1 cellular context compared by ENCODE assay signal in the genomic region with DNA sequence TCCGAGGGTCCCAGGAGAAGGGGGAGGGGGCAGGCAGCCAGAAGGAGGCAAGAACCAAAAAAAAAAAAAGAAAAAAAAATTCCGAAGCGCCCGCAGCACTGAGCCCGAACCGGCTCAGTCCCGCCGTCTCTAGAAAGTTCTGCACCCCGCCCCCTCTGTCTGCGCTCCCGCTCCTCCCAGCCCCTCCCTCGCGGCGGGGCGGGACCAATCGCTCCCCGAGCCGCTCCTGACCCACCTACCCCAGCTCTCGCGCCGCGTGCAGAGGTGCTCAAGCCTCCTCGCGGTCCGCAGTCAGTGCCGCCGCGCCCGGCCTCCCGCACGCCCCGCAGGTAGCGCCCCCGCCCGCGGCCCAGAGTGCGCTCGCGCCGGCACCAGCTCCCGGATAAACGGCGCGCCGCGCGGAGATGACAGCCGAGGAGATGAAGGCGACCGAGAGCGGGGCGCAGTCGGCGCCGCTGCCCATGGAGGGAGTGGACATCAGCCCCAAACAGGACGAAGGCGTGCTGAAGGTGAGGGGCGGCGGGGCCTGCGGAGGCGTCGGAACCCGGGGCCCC.
A peak's percentile ranks its signal among the peaks of the same experiment; 100 is the strongest.
TF ChIP-seq lines count a peak whose summit lies in the region.

A gene with protein sequence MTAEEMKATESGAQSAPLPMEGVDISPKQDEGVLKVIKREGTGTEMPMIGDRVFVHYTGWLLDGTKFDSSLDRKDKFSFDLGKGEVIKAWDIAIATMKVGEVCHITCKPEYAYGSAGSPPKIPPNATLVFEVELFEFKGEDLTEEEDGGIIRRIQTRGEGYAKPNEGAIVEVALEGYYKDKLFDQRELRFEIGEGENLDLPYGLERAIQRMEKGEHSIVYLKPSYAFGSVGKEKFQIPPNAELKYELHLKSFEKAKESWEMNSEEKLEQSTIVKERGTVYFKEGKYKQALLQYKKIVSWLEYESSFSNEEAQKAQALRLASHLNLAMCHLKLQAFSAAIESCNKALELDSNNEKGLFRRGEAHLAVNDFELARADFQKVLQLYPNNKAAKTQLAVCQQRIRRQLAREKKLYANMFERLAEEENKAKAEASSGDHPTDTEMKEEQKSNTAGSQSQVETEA (plus strand): TSS at position 235 of the 554 bp plus-strand sequence. CDS start 170 bp downstream, at position 405.

TF ChIP-seq in HepG2, 621 proteins besides CTCF, POLR2A, EP300 and RAD21 (continued from another document):
- TF ChIP-seq, protein P1, sequence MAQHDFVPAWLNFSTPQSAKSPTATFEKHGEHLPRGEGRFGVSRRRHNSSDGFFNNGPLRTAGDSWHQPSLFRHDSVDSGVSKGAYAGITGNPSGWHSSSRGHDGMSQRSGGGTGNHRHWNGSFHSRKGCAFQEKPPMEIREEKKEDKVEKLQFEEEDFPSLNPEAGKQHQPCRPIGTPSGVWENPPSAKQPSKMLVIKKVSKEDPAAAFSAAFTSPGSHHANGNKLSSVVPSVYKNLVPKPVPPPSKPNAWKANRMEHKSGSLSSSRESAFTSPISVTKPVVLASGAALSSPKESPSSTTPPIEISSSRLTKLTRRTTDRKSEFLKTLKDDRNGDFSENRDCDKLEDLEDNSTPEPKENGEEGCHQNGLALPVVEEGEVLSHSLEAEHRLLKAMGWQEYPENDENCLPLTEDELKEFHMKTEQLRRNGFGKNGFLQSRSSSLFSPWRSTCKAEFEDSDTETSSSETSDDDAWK (CRISPR knock-in tag; IDR thresholded peaks at IDR 0.05): no peak
- TF ChIP-seq, protein P2, sequence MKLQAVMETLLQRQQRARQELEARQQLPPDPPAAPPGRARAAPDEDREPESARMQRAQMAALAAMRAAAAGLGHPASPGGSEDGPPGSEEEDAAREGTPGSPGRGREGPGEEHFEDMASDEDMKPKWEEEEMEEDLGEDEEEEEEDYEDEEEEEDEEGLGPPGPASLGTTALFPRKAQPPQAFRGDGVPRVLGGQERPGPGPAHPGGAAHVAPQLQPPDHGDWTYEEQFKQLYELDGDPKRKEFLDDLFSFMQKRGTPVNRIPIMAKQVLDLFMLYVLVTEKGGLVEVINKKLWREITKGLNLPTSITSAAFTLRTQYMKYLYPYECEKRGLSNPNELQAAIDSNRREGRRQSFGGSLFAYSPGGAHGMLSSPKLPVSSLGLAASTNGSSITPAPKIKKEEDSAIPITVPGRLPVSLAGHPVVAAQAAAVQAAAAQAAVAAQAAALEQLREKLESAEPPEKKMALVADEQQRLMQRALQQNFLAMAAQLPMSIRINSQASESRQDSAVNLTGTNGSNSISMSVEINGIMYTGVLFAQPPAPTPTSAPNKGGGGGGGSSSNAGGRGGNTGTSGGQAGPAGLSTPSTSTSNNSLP (IDR thresholded peaks at IDR 0.05; ENCODE audit: low read depth, low read length): no peak
- TF ChIP-seq ZNF788 (CRISPR knock-in tag; IDR thresholded peaks at IDR 0.05; ENCODE audit: borderline replicate concordance) (peak; percentile 53; the same call in 1 of the 2 replicates), ZNF224 (CRISPR knock-in tag; IDR thresholded peaks at IDR 0.05) (no peak), MYC (CRISPR knock-in tag; IDR thresholded peaks at IDR 0.05; ENCODE audit: borderline replicate concordance) (peak; percentile 88), ZNF891 (CRISPR knock-in tag; IDR thresholded peaks at IDR 0.05) (peak; percentile 36; the same call in 1 of the 2 replicates), SPEN (CRISPR knock-in tag; IDR thresholded peaks at IDR 0.05; ENCODE audit: low read depth) (peak; percentile 69; the same call in 1 of the 2 replicates), TEAD2 (CRISPR knock-in tag; IDR thresholded peaks at IDR 0.05) (peak; percentile 80; the same call in 1 of the 2 replicates)
- TF ChIP-seq, protein P3, sequence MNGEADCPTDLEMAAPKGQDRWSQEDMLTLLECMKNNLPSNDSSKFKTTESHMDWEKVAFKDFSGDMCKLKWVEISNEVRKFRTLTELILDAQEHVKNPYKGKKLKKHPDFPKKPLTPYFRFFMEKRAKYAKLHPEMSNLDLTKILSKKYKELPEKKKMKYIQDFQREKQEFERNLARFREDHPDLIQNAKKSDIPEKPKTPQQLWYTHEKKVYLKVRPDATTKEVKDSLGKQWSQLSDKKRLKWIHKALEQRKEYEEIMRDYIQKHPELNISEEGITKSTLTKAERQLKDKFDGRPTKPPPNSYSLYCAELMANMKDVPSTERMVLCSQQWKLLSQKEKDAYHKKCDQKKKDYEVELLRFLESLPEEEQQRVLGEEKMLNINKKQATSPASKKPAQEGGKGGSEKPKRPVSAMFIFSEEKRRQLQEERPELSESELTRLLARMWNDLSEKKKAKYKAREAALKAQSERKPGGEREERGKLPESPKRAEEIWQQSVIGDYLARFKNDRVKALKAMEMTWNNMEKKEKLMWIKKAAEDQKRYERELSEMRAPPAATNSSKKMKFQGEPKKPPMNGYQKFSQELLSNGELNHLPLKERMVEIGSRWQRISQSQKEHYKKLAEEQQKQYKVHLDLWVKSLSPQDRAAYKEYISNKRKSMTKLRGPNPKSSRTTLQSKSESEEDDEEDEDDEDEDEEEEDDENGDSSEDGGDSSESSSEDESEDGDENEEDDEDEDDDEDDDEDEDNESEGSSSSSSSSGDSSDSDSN (CRISPR knock-in tag; IDR thresholded peaks at IDR 0.05): peak; percentile 78; the same call in 1 of the 2 replicates
- TF ChIP-seq, protein P4, sequence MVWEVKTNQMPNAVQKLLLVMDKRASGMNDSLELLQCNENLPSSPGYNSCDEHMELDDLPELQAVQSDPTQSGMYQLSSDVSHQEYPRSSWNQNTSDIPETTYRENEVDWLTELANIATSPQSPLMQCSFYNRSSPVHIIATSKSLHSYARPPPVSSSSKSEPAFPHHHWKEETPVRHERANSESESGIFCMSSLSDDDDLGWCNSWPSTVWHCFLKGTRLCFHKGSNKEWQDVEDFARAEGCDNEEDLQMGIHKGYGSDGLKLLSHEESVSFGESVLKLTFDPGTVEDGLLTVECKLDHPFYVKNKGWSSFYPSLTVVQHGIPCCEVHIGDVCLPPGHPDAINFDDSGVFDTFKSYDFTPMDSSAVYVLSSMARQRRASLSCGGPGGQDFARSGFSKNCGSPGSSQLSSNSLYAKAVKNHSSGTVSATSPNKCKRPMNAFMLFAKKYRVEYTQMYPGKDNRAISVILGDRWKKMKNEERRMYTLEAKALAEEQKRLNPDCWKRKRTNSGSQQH (CRISPR knock-in tag; IDR thresholded peaks at IDR 0.05; ENCODE audit: low read depth): peak; percentile 64; the same call in 1 of the 2 replicates
